Comparison of ENCODE assay signal across 1 cellular context in the genomic region with DNA sequence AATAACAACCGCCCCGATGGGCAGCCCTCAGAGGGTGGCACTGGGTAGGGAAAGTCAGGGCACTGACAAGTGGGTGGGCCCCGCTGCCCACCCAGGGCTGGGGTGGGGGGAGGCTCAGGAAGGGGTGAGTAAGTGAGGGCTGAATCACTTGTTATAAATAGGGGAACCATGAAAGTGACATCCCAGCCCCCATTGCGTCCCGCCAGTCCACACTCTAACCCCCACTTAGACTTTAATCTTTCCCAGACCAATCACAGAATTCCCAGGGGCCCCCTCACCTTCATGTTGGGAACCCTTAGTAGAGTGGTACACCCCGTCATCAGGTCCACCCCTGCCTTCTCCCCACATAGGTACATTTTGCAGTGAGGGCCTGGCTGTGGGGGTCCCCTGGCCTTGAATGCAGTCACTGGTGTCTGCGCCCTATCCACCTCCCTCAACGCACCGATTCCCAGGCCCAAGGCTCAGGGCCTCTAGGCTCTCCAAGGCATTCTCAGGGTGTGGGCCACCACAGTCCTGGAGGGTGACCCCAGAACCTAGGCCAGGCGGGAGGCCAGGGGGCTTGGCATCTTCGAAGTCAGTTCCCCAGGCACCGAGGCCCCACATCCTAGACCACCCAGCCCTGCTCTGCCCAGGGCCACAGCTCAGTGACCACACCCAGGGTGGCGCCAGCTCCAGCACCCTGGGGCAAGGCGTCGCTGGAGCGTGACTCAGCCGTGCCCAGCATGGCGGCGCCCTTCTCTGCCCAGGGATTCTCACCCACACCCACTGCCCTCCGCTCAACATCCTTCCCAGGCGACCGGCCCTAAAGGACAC.
TF ChIP-seq lines count a peak whose summit lies in the region.

No MANE protein-coding gene starts in this region.

TF ChIP-seq in IMR-90, 13 proteins besides CTCF, POLR2A, EP300 and RAD21 (continued from another document):
- no peak for TF ChIP-seq CEBPB (IDR thresholded peaks at IDR 0.05; ENCODE audit: low read depth, low read length)
- TF ChIP-seq, protein P1, sequence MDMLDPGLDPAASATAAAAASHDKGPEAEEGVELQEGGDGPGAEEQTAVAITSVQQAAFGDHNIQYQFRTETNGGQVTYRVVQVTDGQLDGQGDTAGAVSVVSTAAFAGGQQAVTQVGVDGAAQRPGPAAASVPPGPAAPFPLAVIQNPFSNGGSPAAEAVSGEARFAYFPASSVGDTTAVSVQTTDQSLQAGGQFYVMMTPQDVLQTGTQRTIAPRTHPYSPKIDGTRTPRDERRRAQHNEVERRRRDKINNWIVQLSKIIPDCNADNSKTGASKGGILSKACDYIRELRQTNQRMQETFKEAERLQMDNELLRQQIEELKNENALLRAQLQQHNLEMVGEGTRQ (IDR thresholded peaks at IDR 0.05; ENCODE audit: low read depth, low read length), result no peak
